Comparison of ENCODE assay signal across 30 cellular contexts in genomic region chrX:24221872-24222271, GRCh38.
"Had no signal": no experiment of that assay in that cellular context is flagged by ENCODE, and none has a peak within 500 bp of the region (broad histone marks: within the 10 kb centered on the region; RNA-seq: fewer than 3 reads in every experiment).

No MANE protein-coding gene starts in this region.

- H3K27me3 ChIP-seq: brain microvascular endothelial cell, esophagus squamous epithelium, heart left ventricle had no signal

- ATAC-seq: activated CD4-positive, alpha-beta T cell treated with anti-CD3 and anti-CD28 coated beads for 36 hours; activated T-cell treated with anti-CD3 and anti-CD28 coated beads, Interleukin-2, amount 50 U/mL, for 72 hours; effector memory CD8-positive, alpha-beta T cell; heart left ventricle had no signal

- H3K4me1 Mint-ChIP-seq: activated CD4-positive, alpha-beta memory T cell treated with anti-CD3 and anti-CD28 coated beads, Interleukin-2, amount 10 ng/mL, durations not matched to agents 7 days and 5 days; activated CD4-positive, alpha-beta T cell treated with anti-CD3 and anti-CD28 coated beads, Interleukin-2, amount 10 ng/mL, durations not matched to agents 7 days and 5 days; central memory CD8-positive, alpha-beta T cell had no signal

- H3K9me3 ChIP-seq: esophagus squamous epithelium had no signal

- H3K27ac Mint-ChIP-seq: activated CD4-positive, alpha-beta memory T cell treated with anti-CD3 and anti-CD28 coated beads, Interleukin-2, amount 10 ng/mL, durations not matched to agents 7 days and 5 days; activated CD4-positive, alpha-beta T cell treated with anti-CD3 and anti-CD28 coated beads for 36 hours; activated CD4-positive, alpha-beta T cell treated with anti-CD3 and anti-CD28 coated beads, Interleukin-2, amount 10 ng/mL, durations not matched to agents 7 days and 5 days; activated naive CD8-positive, alpha-beta T cell; activated T-cell treated with anti-CD3 and anti-CD28 coated beads, Interleukin-2, amount 50 U/mL, for 24 hours; activated T-cell treated with anti-CD3 and anti-CD28 coated beads, Interleukin-2, amount 50 U/mL, for 72 hours; effector memory CD8-positive, alpha-beta T cell had no signal

- H3K27ac ChIP-seq: brain microvascular endothelial cell, epithelial cell of prostate, esophagus squamous epithelium, heart left ventricle had no signal

- H3K9me3 Mint-ChIP-seq: activated T-cell treated with anti-CD3 and anti-CD28 coated beads, Interleukin-2, amount 50 U/mL, for 72 hours; central memory CD8-positive, alpha-beta T cell; effector memory CD8-positive, alpha-beta T cell had no signal

- H3K4me3 ChIP-seq: esophagus squamous epithelium, heart left ventricle had no signal

- FAIRE-seq: bronchial epithelial cell, endometrium, endothelial cell of umbilical vein had no signal

- DNase-seq: activated CD4-positive, alpha-beta memory T cell treated with anti-CD3 and anti-CD28 coated beads, Interleukin-2, amount 10 ng/mL, durations not matched to agents 7 days and 5 days; activated CD4-positive, alpha-beta T cell treated with anti-CD3 and anti-CD28 coated beads for 36 hours; activated CD4-positive, alpha-beta T cell treated with anti-CD3 and anti-CD28 coated beads, Interleukin-2, amount 10 ng/mL, durations not matched to agents 7 days and 5 days; activated CD4-positive, alpha-beta T cell treated with anti-CD3 and anti-CD28 coated beads, Interleukin-2, amount 50 U/mL, for 4 hours; activated CD4-positive, CD25-positive, alpha-beta regulatory T cell; activated CD4-positive, CD25-positive, alpha-beta regulatory T cell treated with anti-CD3 and anti-CD28 coated beads, Interleukin-2, amount 50 U/mL, for 72 hours; activated CD8-positive, alpha-beta memory T cell treated with anti-CD3 and anti-CD28 coated beads, Interleukin-2, amount 50 U/mL, for 48 hours; activated gamma-delta T cell; activated naive CD4-positive, alpha-beta T cell; activated naive CD4-positive, alpha-beta T cell treated with anti-CD3 and anti-CD28 coated beads, Interleukin-2, amount 50 U/mL, for 16 hours; activated T-cell treated with anti-CD3 and anti-CD28 coated beads for 4 hours; activated T-cell treated with anti-CD3 and anti-CD28 coated beads, Interleukin-2, amount 50 U/mL, for 24 hours; activated T-cell treated with anti-CD3 and anti-CD28 coated beads, Interleukin-2, amount 50 U/mL, for 72 hours; amniotic stem cell; anterior cingulate cortex; brain microvascular endothelial cell; cortex of kidney; effector CD4-positive, alpha-beta T cell; effector memory CD8-positive, alpha-beta T cell; esophagus squamous epithelium; foreskin melanocyte; glutamatergic neuron; heart left ventricle; T-helper 2 cell had no signal

- H3K4me3 Mint-ChIP-seq: activated CD4-positive, alpha-beta memory T cell treated with anti-CD3 and anti-CD28 coated beads, Interleukin-2, amount 10 ng/mL, durations not matched to agents 7 days and 5 days; activated CD4-positive, alpha-beta T cell treated with anti-CD3 and anti-CD28 coated beads for 36 hours; activated CD4-positive, alpha-beta T cell treated with anti-CD3 and anti-CD28 coated beads, Interleukin-2, amount 10 ng/mL, durations not matched to agents 7 days and 5 days; activated naive CD8-positive, alpha-beta T cell; activated T-cell treated with anti-CD3 and anti-CD28 coated beads, Interleukin-2, amount 50 U/mL, for 24 hours; activated T-cell treated with anti-CD3 and anti-CD28 coated beads, Interleukin-2, amount 50 U/mL, for 72 hours; central memory CD8-positive, alpha-beta T cell; effector memory CD8-positive, alpha-beta T cell had no signal

- H3K36me3 Mint-ChIP-seq: activated naive CD8-positive, alpha-beta T cell had no signal

- H3K36me3 ChIP-seq: brain microvascular endothelial cell, esophagus squamous epithelium, heart left ventricle had no signal

- H3K4me1 ChIP-seq: esophagus squamous epithelium, heart left ventricle had no signal

- H3K27me3 Mint-ChIP-seq: activated CD4-positive, alpha-beta T cell treated with anti-CD3 and anti-CD28 coated beads for 36 hours; activated CD4-positive, alpha-beta T cell treated with anti-CD3 and anti-CD28 coated beads, Interleukin-2, amount 10 ng/mL, durations not matched to agents 7 days and 5 days; activated naive CD8-positive, alpha-beta T cell; activated T-cell treated with anti-CD3 and anti-CD28 coated beads, Interleukin-2, amount 50 U/mL, for 24 hours; central memory CD8-positive, alpha-beta T cell; effector memory CD8-positive, alpha-beta T cell had no signal
